ENCODE assay signal across 7 cellular contexts in genomic region chr10:71213761-71214440, GRCh38. TPM values are rescaled to one million over a fixed set of nuclear protein-coding genes. Genes with fewer than 3 reads are reported as not detected.
A peak's percentile ranks its signal among the peaks of the same experiment; 100 is the strongest.
DNase-seq lines count a peak whose midpoint lies in the region; ATAC-seq and TF ChIP-seq lines count a peak whose summit lies in the region.

No MANE protein-coding gene starts in this region.

- H3F3A ChIP-seq in smooth muscle cell (ENCODE audit: low read depth), result peaks cover 19% of the 10 kb centered on the region

- H3K4me3 ChIP-seq in HAP-1 (peak overlapping the region; percentile 46), iPS-15b (ENCODE audit: low read depth, low read length) (peak overlapping the region; percentile 85), smooth muscle cell (peak overlapping the region; percentile 95)

- ATAC-seq in WTC11 (no peak), HG02588 (IDR thresholded peaks at IDR 0.05; ENCODE audit: unreplicated experiment) (no peak), HG03045 (IDR thresholded peaks at IDR 0.05; ENCODE audit: unreplicated experiment) (no peak)

- DNase-seq in HAP-1 (ENCODE audit: low spot score in 2 of 2) (no peak), WTC11 (ENCODE audit: low spot score) (peak; percentile 51), smooth muscle cell (lab: John Stamatoyannopoulos, UW; ENCODE audit: unreplicated experiment) (no peak), midbrain (lab: John Stamatoyannopoulos, UW) (no peak)

- H4K20me1 ChIP-seq in smooth muscle cell (ENCODE audit: low read depth), result peaks cover 64% of the 10 kb centered on the region

- H3K4me2 ChIP-seq in smooth muscle cell, result peak overlapping the region; percentile 94

- peak overlapping the region; percentile 68 for H3K27ac Mint-ChIP-seq in WTC11

- TF ChIP-seq CTCF in WTC11 (IDR thresholded peaks at IDR 0.05), result no peak
- no peak for TF ChIP-seq CTCF in smooth muscle cell (IDR thresholded peaks at IDR 0.05; ENCODE audit: borderline replicate concordance, insufficient read depth, poor library complexity, severe bottlenecking)

- H3K4me1 ChIP-seq in HAP-1, result peaks cover 11% of the 10 kb centered on the region
- H3K4me1 ChIP-seq in iPS-15b (ENCODE audit: control insufficient read depth, insufficient read depth, low read length), result peaks cover 27% of the 10 kb centered on the region
- H3K4me1 ChIP-seq in smooth muscle cell (ENCODE audit: low read depth), result peaks cover 55% of the 10 kb centered on the region

- H3K36me3 ChIP-seq in HAP-1 (replicated peaks), result no peaks in the 10 kb centered on the region
- H3K36me3 ChIP-seq in iPS-15b (ENCODE audit: control insufficient read depth, insufficient read depth, low read length), result no peaks in the 10 kb centered on the region
- H3K36me3 ChIP-seq in smooth muscle cell (ENCODE audit: low read depth), result no peaks in the 10 kb centered on the region

- H3K27me3 ChIP-seq in HAP-1 (ENCODE audit: low read depth), result peaks cover 24% of the 10 kb centered on the region
- H3K27me3 ChIP-seq in iPS-15b (ENCODE audit: control insufficient read depth, insufficient read depth, low read length), result peaks cover 34% of the 10 kb centered on the region
- no peaks in the 10 kb centered on the region for H3K27me3 ChIP-seq in smooth muscle cell (ENCODE audit: low read depth)

- no peak overlapping the region for H2AFZ ChIP-seq in smooth muscle cell (ENCODE audit: low read depth)

- under 1% methylated on average over 33 of the region's 33 CpGs for WGBS in smooth muscle cell (ENCODE audit: low lambda C conversion rate)

- H3K27me3 Mint-ChIP-seq in WTC11 (ENCODE audit: low read depth), result peaks cover 41% of the 10 kb centered on the region

- in situ Hi-C loops in HAP-1 (cut with MboI; ENCODE audit: low sequenced_read_pairs), result no loop called here

- H3K9me3 Mint-ChIP-seq in WTC11, result no peaks in the 10 kb centered on the region

- peaks cover 58% of the 10 kb centered on the region for H3K4me1 Mint-ChIP-seq in WTC11

- no peak overlapping the region for H3K9ac ChIP-seq in iPS-15b (ENCODE audit: low read depth, low read length)
- peak overlapping the region; percentile 91 for H3K9ac ChIP-seq in smooth muscle cell (ENCODE audit: low read depth)

- H3K36me3 Mint-ChIP-seq in WTC11, result no peaks in the 10 kb centered on the region

- H3K4me3 Mint-ChIP-seq in WTC11, result peak overlapping the region; percentile 87

- CTCF ChIA-PET in WTC11 (lab: Charles Lee), result interaction anchor here (0.8 to 6.4 kb wide), 4 partner anchors 9 to 311 kb away, joined by 3 to 67 read pairs (median 10); no protein-coding TSS in a partner anchor

- H3K27ac ChIP-seq in smooth muscle cell (ENCODE audit: low read depth), result peak overlapping the region; percentile 91

- POLR2A ChIA-PET in WTC11 (lab: Charles Lee), result no interaction called here

- H3K9me3 ChIP-seq in HAP-1 (no peaks in the 10 kb centered on the region), iPS-15b (ENCODE audit: control insufficient read depth, insufficient read depth, low read length) (no peaks in the 10 kb centered on the region), smooth muscle cell (replicated peaks; ENCODE audit: low read depth) (no peaks in the 10 kb centered on the region)

- H3K79me2 ChIP-seq in smooth muscle cell (ENCODE audit: low read depth), result peaks cover 72% of the 10 kb centered on the region

TF ChIP-seq in WTC11, 78 proteins besides CTCF, POLR2A, EP300 and RAD21:
- 0 out of 2 replicates have a peak, but pooled peaks have one; percentile 16 for TF ChIP-seq FOXK1 (CRISPR knock-in tag; IDR thresholded peaks at IDR 0.05)
- 0 out of 2 replicates have a peak, but pooled peaks have one; percentile 36 for TF ChIP-seq ZNF281 (CRISPR knock-in tag; IDR thresholded peaks at IDR 0.05)
- no peak for TF ChIP-seq HMGA2 (CRISPR knock-in tag; IDR thresholded peaks at IDR 0.05)

RNA-seq across cellular contexts. Expression of gene UNC5B, which starts 1.5 kb away (rescaled TPM):
- total RNA-seq in WTC11 (2021) (31.2 to 49.6 TPM (median 31.6 TPM) in 3 replicates), smooth muscle cell (89.6 and 92.7 TPM in 2 replicates)
- 115 and 142 TPM in 2 replicates for polyA plus RNA-seq in smooth muscle cell
